In genomic region chr9:7387844-7388243, GRCh38 we compare ENCODE assay signal across 26 cellular contexts.
"Had no signal": no experiment of that assay in that cellular context is flagged by ENCODE, and none has a peak within 500 bp of the region (broad histone marks: within the 10 kb centered on the region; RNA-seq: fewer than 3 reads in every experiment).

No MANE protein-coding gene starts in this region.

- H3K27ac ChIP-seq: Peyer's patch, RWPE1 had no signal

- ATAC-seq: activated CD8-positive, alpha-beta memory T cell treated with anti-CD3 and anti-CD28 coated beads, Interleukin-2, amount 10 ng/mL, durations not matched to agents 7 days and 5 days had no signal

- H3K4me3 Mint-ChIP-seq: activated CD8-positive, alpha-beta memory T cell treated with anti-CD3 and anti-CD28 coated beads, Interleukin-2, amount 10 ng/mL, durations not matched to agents 7 days and 5 days; activated naive CD4-positive, alpha-beta T cell treated with anti-CD3 and anti-CD28 coated beads for 36 hours; activated naive CD8-positive, alpha-beta T cell; activated T-cell treated with anti-CD3 and anti-CD28 coated beads, Interleukin-2, amount 50 U/mL, for 24 hours; activated T-helper 1 cell treated with anti-CD3 and anti-CD28 coated beads, Interleukin-12 subunit alpha, Interleukin-12 subunit beta, Interleukin-2, Interleukin-4 antibody, amounts not matched to agents 30 ng/mL and 10 ng/mL and 1 ng/mL, durations not matched to agents 14 hours and 24 hours and 36 hours; brain; T-helper 1 cell treated with Interleukin-12 subunit alpha and Interleukin-12 subunit beta and Interleukin-4 antibody, amounts not matched to agents 30 μg/mL and 1 μg/mL, for 36 hours had no signal

- H3K27me3 ChIP-seq: MG63, Peyer's patch had no signal

- H3K4me1 Mint-ChIP-seq: activated CD8-positive, alpha-beta memory T cell treated with anti-CD3 and anti-CD28 coated beads, Interleukin-2, amount 10 ng/mL, durations not matched to agents 7 days and 5 days; brain had no signal

- H3K36me3 ChIP-seq: MG63, Peyer's patch had no signal

- H3K9me3 Mint-ChIP-seq: activated naive CD4-positive, alpha-beta T cell treated with anti-CD3 and anti-CD28 coated beads for 36 hours; activated T-cell treated with anti-CD3 and anti-CD28 coated beads, Interleukin-2, amount 50 U/mL, for 24 hours; activated T-helper 1 cell treated with anti-CD3 and anti-CD28 coated beads, Interleukin-12 subunit alpha, Interleukin-12 subunit beta, Interleukin-2, Interleukin-4 antibody, amounts not matched to agents 30 ng/mL and 10 ng/mL and 1 ng/mL, durations not matched to agents 14 hours and 24 hours and 36 hours; T-helper 1 cell treated with Interleukin-12 subunit alpha and Interleukin-12 subunit beta and Interleukin-4 antibody, amounts not matched to agents 30 μg/mL and 1 μg/mL, for 36 hours had no signal

- H3K9me3 ChIP-seq: MG63, Peyer's patch had no signal

- H3K4me3 ChIP-seq: MG63, Peyer's patch had no signal

- H3K27ac Mint-ChIP-seq: activated CD8-positive, alpha-beta memory T cell treated with anti-CD3 and anti-CD28 coated beads, Interleukin-2, amount 10 ng/mL, durations not matched to agents 7 days and 5 days; activated naive CD4-positive, alpha-beta T cell treated with anti-CD3 and anti-CD28 coated beads for 36 hours; activated naive CD8-positive, alpha-beta T cell; activated T-cell treated with anti-CD3 and anti-CD28 coated beads, Interleukin-2, amount 50 U/mL, for 24 hours; activated T-helper 1 cell treated with anti-CD3 and anti-CD28 coated beads, Interleukin-12 subunit alpha, Interleukin-12 subunit beta, Interleukin-2, Interleukin-4 antibody, amounts not matched to agents 30 ng/mL and 10 ng/mL and 1 ng/mL, durations not matched to agents 14 hours and 24 hours and 36 hours; brain; T-helper 1 cell treated with Interleukin-12 subunit alpha and Interleukin-12 subunit beta and Interleukin-4 antibody, amounts not matched to agents 30 μg/mL and 1 μg/mL, for 36 hours had no signal

- H3K36me3 Mint-ChIP-seq: activated CD8-positive, alpha-beta memory T cell treated with anti-CD3 and anti-CD28 coated beads, Interleukin-2, amount 10 ng/mL, durations not matched to agents 7 days and 5 days; activated naive CD8-positive, alpha-beta T cell; brain had no signal

- DNase-seq: activated CD4-positive, alpha-beta T cell treated with anti-CD3 and anti-CD28 coated beads for 48 hours; activated CD4-positive, alpha-beta T cell treated with anti-CD3 and anti-CD28 coated beads, Interleukin-2, amount 50 U/mL, for 48 hours; activated CD4-positive, CD25-positive, alpha-beta regulatory T cell treated with anti-CD3 and anti-CD28 coated beads, Interleukin-2, amount 50 U/mL, for 72 hours; activated CD8-positive, alpha-beta memory T cell treated with anti-CD3 and anti-CD28 coated beads, Interleukin-2, amount 10 ng/mL, durations not matched to agents 7 days and 5 days; activated effector memory CD4-positive, alpha-beta T cell treated with anti-CD3 and anti-CD28 coated beads, Interleukin-2, amount 50 U/mL, for 16 hours; activated naive CD4-positive, alpha-beta T cell treated with anti-CD3 and anti-CD28 coated beads for 36 hours; activated T-cell treated with anti-CD3 and anti-CD28 coated beads, Interleukin-2, amount 50 U/mL, for 24 hours; amygdala; MG63; MV-4-11; NCI-H1092 treated with DMSO at 0.1 percent for 48 hours; NCI-H1417 treated with DMSO at 0.1 percent for 48 hours; NCI-H1694; NCI-H2029; NCI-H2107; NCI-H2171 treated with DMSO at 0.1 percent for 48 hours; NCI-H226; NCI-H526; NK-92 treated with Interleukin-12 subunit alpha and Interleukin-12 subunit beta, amount 100 ng/mL, for 24 hours; Peyer's patch; SHP77 treated with DMSO at 0.1 percent for 48 hours had no signal

- H3K4me1 ChIP-seq: Peyer's patch had no signal
